ENCODE assay signal across 11 cellular contexts in the genomic region with DNA sequence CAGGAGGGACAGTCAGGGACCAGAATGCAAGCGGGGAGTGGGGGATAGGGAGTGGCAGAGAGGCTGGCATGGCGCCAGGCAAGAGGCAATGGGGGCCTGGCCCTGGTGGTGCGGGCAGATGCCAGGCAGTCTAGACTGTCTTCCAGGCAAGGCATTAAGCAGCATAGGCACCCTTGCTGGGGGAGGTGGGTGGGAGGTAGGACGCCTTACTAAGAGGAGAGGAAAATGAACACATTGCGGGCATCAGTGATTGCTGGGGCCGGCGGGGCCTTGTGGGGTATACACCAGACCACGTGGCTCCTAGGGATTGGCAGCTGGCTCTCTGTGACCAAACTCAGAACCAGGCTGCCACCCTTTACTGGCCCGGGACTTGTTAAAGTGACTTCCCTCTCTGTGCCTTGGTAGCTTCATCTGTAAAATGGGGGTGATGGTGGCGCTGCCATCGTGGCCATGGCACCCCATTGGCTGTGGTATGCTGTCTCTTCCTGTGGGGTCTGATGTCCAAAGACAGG. TPM values are rescaled to one million over a fixed set of nuclear protein-coding genes. Genes with fewer than 3 reads are reported as not detected.
A peak's percentile ranks its signal among the peaks of the same experiment; 100 is the strongest.
DNase-seq lines count a peak whose midpoint lies in the region; ATAC-seq and TF ChIP-seq lines count a peak whose summit lies in the region.
"Had no signal": no experiment of that assay in that cellular context is flagged by ENCODE, and none has a peak within 500 bp of the region (broad histone marks: within the 10 kb centered on the region; RNA-seq: fewer than 3 reads in every experiment).

No MANE protein-coding gene starts in this region.

- H3K27me3 ChIP-seq in heart left ventricle: no peaks in the 10 kb centered on the region
- no peaks in the 10 kb centered on the region for H3K27me3 ChIP-seq in lower lobe of right lung (ENCODE audit: low read depth)
- H3K27me3 ChIP-seq in testis: no peaks in the 10 kb centered on the region

- H3K4me3 ChIP-seq in heart left ventricle: no peak overlapping the region
- no peak overlapping the region for H3K4me3 ChIP-seq in lower lobe of right lung
- H3K4me3 ChIP-seq in testis: no peak overlapping the region
- H3K4me3 ChIP-seq: HAP-1 had no signal

- WGBS in heart left ventricle, 4 donors: 72 to 80% (median 74%) methylated on average over 11 of the region's 11 CpGs
- WGBS in testis, 2 donors: 61 to 63% methylated on average over 9 to 11 of the region's 11 CpGs

- TF ChIP-seq POLR2A in heart left ventricle (IDR thresholded peaks at IDR 0.05): no peak
- no peak for TF ChIP-seq POLR2A in testis (IDR thresholded peaks at IDR 0.05)

- H3K4me1 Mint-ChIP-seq in activated T-helper 17 cell treated with anti-CD3 and anti-CD28 coated beads, Interleukin-2, amount 50 U/mL, for 72 hours: peaks cover 42% of the 10 kb centered on the region

- H3K9me3 ChIP-seq in heart left ventricle: no peaks in the 10 kb centered on the region
- no peaks in the 10 kb centered on the region for H3K9me3 ChIP-seq in lower lobe of right lung
- H3K9me3 ChIP-seq in testis: no peaks in the 10 kb centered on the region
- H3K9me3 ChIP-seq: HAP-1 had no signal

- H3K36me3 ChIP-seq in heart left ventricle: peaks cover 0 to 40% (median 17%) of the 10 kb centered on the region in 9 donors
- peaks cover 42% of the 10 kb centered on the region for H3K36me3 ChIP-seq in lower lobe of right lung
- no peaks in the 10 kb centered on the region for H3K36me3 ChIP-seq in testis (ENCODE audit: low read depth, missing control alignments)

- H3K27me3 Mint-ChIP-seq in activated T-helper 17 cell treated with anti-CD3 and anti-CD28 coated beads, Interleukin-2, amount 50 U/mL, for 72 hours: no peaks in the 10 kb centered on the region

- H3K27ac ChIP-seq in heart left ventricle (peak overlapping the region in 10 of 12 donors; percentile 25 to 89 (median 78)), lower lobe of right lung (peak overlapping the region; percentile 31), testis (peak overlapping the region; percentile 51 to 55)

- peaks cover 24 to 98% (median 88%) of the 10 kb centered on the region in 12 donors for H3K4me1 ChIP-seq in heart left ventricle
- H3K4me1 ChIP-seq in lower lobe of right lung: peaks cover 98% of the 10 kb centered on the region
- peaks cover 60% of the 10 kb centered on the region for H3K4me1 ChIP-seq in testis
- H3K4me1 ChIP-seq: HAP-1 had no signal

- peak overlapping the region; percentile 83 for H3K27ac Mint-ChIP-seq in activated T-helper 17 cell treated with anti-CD3 and anti-CD28 coated beads, Interleukin-2, amount 50 U/mL, for 72 hours

- TF ChIP-seq CTCF in heart left ventricle (IDR thresholded peaks at IDR 0.05) (no peak), lower lobe of right lung (IDR thresholded peaks at IDR 0.05) (no peak), testis (IDR thresholded peaks at IDR 0.05) (no peak)

- H3K36me3 Mint-ChIP-seq in activated T-helper 17 cell treated with anti-CD3 and anti-CD28 coated beads, Interleukin-2, amount 50 U/mL, for 72 hours (ENCODE audit: low read depth): peaks cover 35% of the 10 kb centered on the region

- intact Hi-C loops in heart left ventricle (cut with DNase I): loop anchor here in 1 of 10 donors (2.0 kb wide), 1 partner anchor 17 kb away; no protein-coding TSS in a partner anchor
- intact Hi-C loops in Right ventricle myocardium inferior (cut with DNase I): loop anchor here (2.0 kb wide), 1 partner anchor 15 kb away; no protein-coding TSS in a partner anchor
- intact Hi-C loops in lower lobe of right lung (cut with DNase I): no loop called here
- intact Hi-C loops in testis (cut with DNase I; ENCODE audit: low total_unique reads): no loop called here

- peak in 1 of 5 donors; percentile 43 for DNase-seq in heart left ventricle
- DNase-seq in Right ventricle myocardium inferior (ENCODE audit: missing footprints): no peak
- DNase-seq in lower lobe of right lung: no peak
- no peak for DNase-seq in testis
- DNase-seq in LoVo (ENCODE audit: low spot score): no peak
- DNase-seq in T-helper 9 cell: no peak
- DNase-seq: activated T-cell treated with anti-CD3 and anti-CD28 coated beads for 4 hours, NCI-H524 treated with DMSO at 0.1 percent for 48 hours had no signal

- H3K9me3 Mint-ChIP-seq in activated T-helper 17 cell treated with anti-CD3 and anti-CD28 coated beads, Interleukin-2, amount 50 U/mL, for 72 hours: no peaks in the 10 kb centered on the region

- no peak for ATAC-seq in heart left ventricle
- ATAC-seq in Right ventricle myocardium inferior: no peak
- ATAC-seq in activated T-helper 17 cell treated with anti-CD3 and anti-CD28 coated beads, Interleukin-2, amount 50 U/mL, for 72 hours (replicated peaks): no peak
- no peak for ATAC-seq in lower lobe of right lung
- ATAC-seq in GM18907 (IDR thresholded peaks at IDR 0.05; ENCODE audit: unreplicated experiment): no peak

- H3K4me3 Mint-ChIP-seq in activated T-helper 17 cell treated with anti-CD3 and anti-CD28 coated beads, Interleukin-2, amount 50 U/mL, for 72 hours: peak overlapping the region; percentile 84

RNA-seq across cellular contexts. Expression of gene DNM2, which starts 46.0 kb away (rescaled TPM):
- total RNA-seq in heart left ventricle (100 to 1,000 TPM in 8 of 9 donors, 10 to 100 TPM in 1; 98.9 to 204 (median 137) TPM), Right ventricle myocardium inferior (177 TPM), lower lobe of right lung (282 TPM), testis (100 to 1,000 TPM; 226 to 274 TPM)
- polyA plus RNA-seq in heart left ventricle (100 to 1,000 TPM in 1 of 2 donors, 10 to 100 TPM in 1; 98.9 to 118 TPM), testis (ENCODE audit: insufficient read depth, low read depth, low replicate concordance) (166 TPM)
- total RNA-seq in activated T-helper 17 cell treated with anti-CD3 and anti-CD28 coated beads, Interleukin-2, amount 50 U/mL, for 72 hours: 100 to 1,000 TPM; 185 to 209 TPM
